26 cellular contexts compared by ENCODE assay signal in genomic region chr5:36759117-36759516, GRCh38.
DNase-seq lines count a peak whose midpoint lies in the region; ATAC-seq, FAIRE-seq and TF ChIP-seq lines count a peak whose summit lies in the region.
"Had no signal": no experiment of that assay in that cellular context is flagged by ENCODE, and none has a peak within 500 bp of the region (broad histone marks: within the 10 kb centered on the region; RNA-seq: fewer than 3 reads in every experiment).

No MANE protein-coding gene starts in this region.

- H3K4me2 ChIP-seq in HepG2 (ENCODE audit: low read depth, low read length) (no peak overlapping the region), Loucy (ENCODE audit: low read depth, low read length, poor library complexity, severe bottlenecking) (peak overlapping the region; percentile 31)
- H3K4me2 ChIP-seq: BLaER1 had no signal

- no peaks in the 10 kb centered on the region for H4K20me1 ChIP-seq in HepG2 (ENCODE audit: insufficient read depth, low read length)
- H4K20me1 ChIP-seq in Loucy (ENCODE audit: insufficient read depth, low read length, poor library complexity, severe bottlenecking), result no peaks in the 10 kb centered on the region
- H4K20me1 ChIP-seq: BLaER1 had no signal

- no peak overlapping the region for H3K4me3 ChIP-seq in HepG2 (replicated peaks in 1 of 3; ENCODE audit: insufficient read depth in 1 of 3, low read depth in 2 of 3, low read length in 3 of 3)
- H3K4me3 ChIP-seq in right lobe of liver, result no peak overlapping the region
- no peak overlapping the region for H3K4me3 ChIP-seq in Loucy (ENCODE audit: low read length, poor library complexity, severe bottlenecking)
- H3K4me3 ChIP-seq in esophagus muscularis mucosa, result no peak overlapping the region
- H3K4me3 ChIP-seq: BLaER1, GM12878 had no signal

- no peak for TF ChIP-seq RAD21 in HepG2 (CRISPR knock-in tag; IDR thresholded peaks at IDR 0.05)

- intact Hi-C loops in HepG2 (cut with micrococcal nuclease; ENCODE audit: unreplicated experiment) (no loop called here), right lobe of liver (cut with DNase I) (no loop called here), esophagus muscularis mucosa (cut with DNase I) (no loop called here)

- H3K79me2 ChIP-seq in HepG2 (ENCODE audit: insufficient read depth, low read length) (no peaks in the 10 kb centered on the region), Loucy (ENCODE audit: insufficient read depth, low read length) (no peaks in the 10 kb centered on the region)

- H3K27ac ChIP-seq in HepG2 (ENCODE audit: extremely low read length, insufficient read depth, low read length) (no peak overlapping the region), right lobe of liver (no peak overlapping the region), esophagus muscularis mucosa (replicated peaks in 1 of 4) (no peak overlapping the region)
- H3K27ac ChIP-seq: 22Rv1, BLaER1 had no signal

- FAIRE-seq in HepG2 (lab: Jason Lieb, UNC), result no peak
- FAIRE-seq: GM12878, GM12892, GM18507, GM19239 had no signal

- H3K27me3 ChIP-seq in HepG2 (ENCODE audit: control insufficient read depth in 1 of 2, insufficient read depth in 2 of 2, low read length in 2 of 2) (no peaks in the 10 kb centered on the region), right lobe of liver (no peaks in the 10 kb centered on the region), Loucy (ENCODE audit: insufficient read depth, low read length, poor library complexity, severe bottlenecking) (no peaks in the 10 kb centered on the region), esophagus muscularis mucosa (no peaks in the 10 kb centered on the region)
- H3K27me3 ChIP-seq: BLaER1 had no signal

- no peak for TF ChIP-seq POLR2A in HepG2 (IDR thresholded peaks at IDR 0.05; ENCODE audit: insufficient read depth in 1 of 2, low read depth in 2 of 2, low read length in 2 of 2)
- no peak for TF ChIP-seq POLR2A in right lobe of liver (IDR thresholded peaks at IDR 0.05)
- no peak for TF ChIP-seq POLR2A in esophagus muscularis mucosa (IDR thresholded peaks at IDR 0.05; ENCODE audit: low read depth)

- 62% methylated on average over 1 of the region's 1 CpG for WGBS in HepG2 (ENCODE audit: low lambda C conversion rate)
- 63% methylated on average over 1 of the region's 1 CpG for WGBS in right lobe of liver (ENCODE audit: insufficient coverage, low coverage, low lambda C conversion rate, missing lambda C conversion rate)
- WGBS in esophagus muscularis mucosa, result 78% methylated on average over 1 of the region's 1 CpG

- CTCF ChIA-PET in HepG2 (lab: Yijun Ruan, JAX; ENCODE audit: low intra/inter-chr PET ratio, low total read pairs), result no interaction called here

- H3F3A ChIP-seq in Loucy (ENCODE audit: low read depth), result no peaks in the 10 kb centered on the region

- H3K9me2 ChIP-seq in Loucy (replicated peaks; ENCODE audit: low read depth, low read length), result no peaks in the 10 kb centered on the region

- POLR2A ChIA-PET in HepG2 (lab: Yijun Ruan, JAX), result no interaction called here

- DNase-seq in HepG2 (ENCODE audit: low spot score), result no peak
- DNase-seq in right lobe of liver, result no peak
- DNase-seq in esophagus muscularis mucosa (ENCODE audit: extremely low spot score), result peak; percentile 47
- no peak for DNase-seq in SHP77 (lab: John Stamatoyannopoulos, UW)
- DNase-seq: ACHN; BE2C; C1 segment of cervical spinal cord; CD4-positive, alpha-beta memory T cell; CD4-positive, CD25-positive, alpha-beta regulatory T cell; CD8-positive, alpha-beta memory T cell; COR-L47; DMS 273 treated with DMSO at 0.1 percent for 48 hours; DMS153; DMS53; DMS79; DND-41; EL; GDM1 had no signal

- H3K9ac ChIP-seq in HepG2 (ENCODE audit: insufficient read depth, low read depth, low read length) (no peak overlapping the region), Loucy (ENCODE audit: low read depth, low read length, poor library complexity, severe bottlenecking) (no peak overlapping the region)
- H3K9ac ChIP-seq: BLaER1 had no signal

- ATAC-seq in HepG2, result no peak
- ATAC-seq in right lobe of liver, result no peak
- ATAC-seq in GM19035 (IDR thresholded peaks at IDR 0.05; ENCODE audit: unreplicated experiment), result no peak
- ATAC-seq: GM12878 had no signal

- in situ Hi-C loops in HepG2 (cut with HindIII; ENCODE audit: extremely low pct_ligation_motif_present, low pct_unique_long_range_greater_than_20kb), result no loop called here

- BruUV-seq in HepG2 (replicated peaks; lab: Mats Ljungman, UMichigan), result no TSS peak

- TF ChIP-seq EP300 in HepG2 (IDR thresholded peaks at IDR 0.05; ENCODE audit: low read depth in 2 of 2, low read length in 2 of 2) (no peak), HepG2 (CRISPR knock-in tag; IDR thresholded peaks at IDR 0.05; ENCODE audit: borderline replicate concordance) (no peak), esophagus muscularis mucosa (IDR thresholded peaks at IDR 0.05) (no peak)

- TF ChIP-seq CTCF in HepG2 (CRISPR knock-in tag; IDR thresholded peaks at IDR 0.05) (no peak), right lobe of liver (IDR thresholded peaks at IDR 0.05) (no peak), Loucy (conservative IDR thresholded peaks at IDR 0.05; ENCODE audit: low read length) (no peak), esophagus muscularis mucosa (IDR thresholded peaks at IDR 0.05) (no peak)

- no peaks in the 10 kb centered on the region for H3K4me1 ChIP-seq in HepG2 (ENCODE audit: insufficient read depth, low read length)
- H3K4me1 ChIP-seq in right lobe of liver, result no peaks in the 10 kb centered on the region
- H3K4me1 ChIP-seq in Loucy (ENCODE audit: insufficient read depth, low read length, poor library complexity, severe bottlenecking), result peaks cover 10% of the 10 kb centered on the region
- H3K4me1 ChIP-seq in esophagus muscularis mucosa, result no peaks in the 10 kb centered on the region
- H3K4me1 ChIP-seq: BE2C, BLaER1 had no signal

- H2AFZ ChIP-seq in HepG2 (ENCODE audit: low read length) (no peak overlapping the region), Loucy (ENCODE audit: low read length) (no peak overlapping the region)

- no peaks in the 10 kb centered on the region for H3K9me3 ChIP-seq in HepG2 (ENCODE audit: low read length)
- no peaks in the 10 kb centered on the region for H3K9me3 ChIP-seq in right lobe of liver
- no peaks in the 10 kb centered on the region for H3K9me3 ChIP-seq in Loucy (ENCODE audit: insufficient read depth, low read depth, low read length)
- no peaks in the 10 kb centered on the region for H3K9me3 ChIP-seq in esophagus muscularis mucosa
- H3K9me3 ChIP-seq: BE2C, BLaER1 had no signal

- H3K36me3 ChIP-seq in HepG2 (replicated peaks in 1 of 2; ENCODE audit: control insufficient read depth in 1 of 2, insufficient read depth in 2 of 2, low read length in 2 of 2) (no peaks in the 10 kb centered on the region), right lobe of liver (no peaks in the 10 kb centered on the region), Loucy (ENCODE audit: insufficient read depth, low read length) (no peaks in the 10 kb centered on the region), esophagus muscularis mucosa (no peaks in the 10 kb centered on the region)
- H3K36me3 ChIP-seq: BE2C, BLaER1 had no signal

TF ChIP-seq in HepG2, 621 proteins besides CTCF, POLR2A, EP300 and RAD21:
- TF ChIP-seq MAFF (IDR thresholded peaks at IDR 0.05; ENCODE audit: low read depth, low read length), result peak; percentile 78
- TF ChIP-seq CEBPZ (IDR thresholded peaks at IDR 0.05; ENCODE audit: low read length), result no peak
- no peak for TF ChIP-seq STAG1 (CRISPR knock-in tag; IDR thresholded peaks at IDR 0.05)
- TF ChIP-seq MAFK (conservative IDR thresholded peaks at IDR 0.05 in 1 of 2, IDR thresholded peaks at IDR 0.05 in 1 of 2; ENCODE audit: low read length in 2 of 2), result peak; percentile 78 to 89
